In the genomic region with DNA sequence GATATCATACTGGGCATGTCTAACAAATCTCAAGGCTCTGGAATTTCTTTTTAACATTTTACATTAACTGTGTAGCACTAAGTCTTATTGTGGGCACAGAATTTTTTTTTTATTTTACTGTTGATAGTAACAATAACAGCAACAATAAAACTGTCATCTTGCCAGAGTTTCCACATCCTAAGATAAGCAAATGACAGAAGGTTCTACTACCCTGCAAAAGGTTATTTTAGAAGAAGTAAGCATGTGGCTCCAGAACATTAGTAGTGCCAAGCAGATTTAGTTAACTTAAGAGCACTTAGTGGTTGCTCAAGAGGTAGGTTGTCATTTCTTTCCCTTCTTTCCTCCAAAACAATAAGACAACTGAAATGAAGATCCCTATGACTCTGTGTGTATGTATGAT, we compare ENCODE assay signal across 1 cellular context.
TF ChIP-seq lines count a peak whose summit lies in the region.

No MANE protein-coding gene starts in this region.

TF ChIP-seq in WTC11, 78 proteins besides CTCF, POLR2A, EP300 and RAD21 (continued from another document):
- TF ChIP-seq, protein P1, sequence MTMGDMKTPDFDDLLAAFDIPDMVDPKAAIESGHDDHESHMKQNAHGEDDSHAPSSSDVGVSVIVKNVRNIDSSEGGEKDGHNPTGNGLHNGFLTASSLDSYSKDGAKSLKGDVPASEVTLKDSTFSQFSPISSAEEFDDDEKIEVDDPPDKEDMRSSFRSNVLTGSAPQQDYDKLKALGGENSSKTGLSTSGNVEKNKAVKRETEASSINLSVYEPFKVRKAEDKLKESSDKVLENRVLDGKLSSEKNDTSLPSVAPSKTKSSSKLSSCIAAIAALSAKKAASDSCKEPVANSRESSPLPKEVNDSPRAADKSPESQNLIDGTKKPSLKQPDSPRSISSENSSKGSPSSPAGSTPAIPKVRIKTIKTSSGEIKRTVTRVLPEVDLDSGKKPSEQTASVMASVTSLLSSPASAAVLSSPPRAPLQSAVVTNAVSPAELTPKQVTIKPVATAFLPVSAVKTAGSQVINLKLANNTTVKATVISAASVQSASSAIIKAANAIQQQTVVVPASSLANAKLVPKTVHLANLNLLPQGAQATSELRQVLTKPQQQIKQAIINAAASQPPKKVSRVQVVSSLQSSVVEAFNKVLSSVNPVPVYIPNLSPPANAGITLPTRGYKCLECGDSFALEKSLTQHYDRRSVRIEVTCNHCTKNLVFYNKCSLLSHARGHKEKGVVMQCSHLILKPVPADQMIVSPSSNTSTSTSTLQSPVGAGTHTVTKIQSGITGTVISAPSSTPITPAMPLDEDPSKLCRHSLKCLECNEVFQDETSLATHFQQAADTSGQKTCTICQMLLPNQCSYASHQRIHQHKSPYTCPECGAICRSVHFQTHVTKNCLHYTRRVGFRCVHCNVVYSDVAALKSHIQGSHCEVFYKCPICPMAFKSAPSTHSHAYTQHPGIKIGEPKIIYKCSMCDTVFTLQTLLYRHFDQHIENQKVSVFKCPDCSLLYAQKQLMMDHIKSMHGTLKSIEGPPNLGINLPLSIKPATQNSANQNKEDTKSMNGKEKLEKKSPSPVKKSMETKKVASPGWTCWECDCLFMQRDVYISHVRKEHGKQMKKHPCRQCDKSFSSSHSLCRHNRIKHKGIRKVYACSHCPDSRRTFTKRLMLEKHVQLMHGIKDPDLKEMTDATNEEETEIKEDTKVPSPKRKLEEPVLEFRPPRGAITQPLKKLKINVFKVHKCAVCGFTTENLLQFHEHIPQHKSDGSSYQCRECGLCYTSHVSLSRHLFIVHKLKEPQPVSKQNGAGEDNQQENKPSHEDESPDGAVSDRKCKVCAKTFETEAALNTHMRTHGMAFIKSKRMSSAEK (CRISPR knock-in tag; IDR thresholded peaks at IDR 0.05; ENCODE audit: borderline replicate concordance): no peak
- TF ChIP-seq, protein P2, sequence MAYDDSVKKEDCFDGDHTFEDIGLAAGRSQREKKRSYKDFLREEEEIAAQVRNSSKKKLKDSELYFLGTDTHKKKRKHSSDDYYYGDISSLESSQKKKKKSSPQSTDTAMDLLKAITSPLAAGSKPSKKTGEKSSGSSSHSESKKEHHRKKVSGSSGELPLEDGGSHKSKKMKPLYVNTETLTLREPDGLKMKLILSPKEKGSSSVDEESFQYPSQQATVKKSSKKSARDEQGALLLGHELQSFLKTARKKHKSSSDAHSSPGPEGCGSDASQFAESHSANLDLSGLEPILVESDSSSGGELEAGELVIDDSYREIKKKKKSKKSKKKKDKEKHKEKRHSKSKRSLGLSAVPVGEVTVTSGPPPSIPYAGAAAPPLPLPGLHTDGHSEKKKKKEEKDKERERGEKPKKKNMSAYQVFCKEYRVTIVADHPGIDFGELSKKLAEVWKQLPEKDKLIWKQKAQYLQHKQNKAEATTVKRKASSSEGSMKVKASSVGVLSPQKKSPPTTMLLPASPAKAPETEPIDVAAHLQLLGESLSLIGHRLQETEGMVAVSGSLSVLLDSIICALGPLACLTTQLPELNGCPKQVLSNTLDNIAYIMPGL (CRISPR knock-in tag; IDR thresholded peaks at IDR 0.05): no peak
- TF ChIP-seq, protein P3, sequence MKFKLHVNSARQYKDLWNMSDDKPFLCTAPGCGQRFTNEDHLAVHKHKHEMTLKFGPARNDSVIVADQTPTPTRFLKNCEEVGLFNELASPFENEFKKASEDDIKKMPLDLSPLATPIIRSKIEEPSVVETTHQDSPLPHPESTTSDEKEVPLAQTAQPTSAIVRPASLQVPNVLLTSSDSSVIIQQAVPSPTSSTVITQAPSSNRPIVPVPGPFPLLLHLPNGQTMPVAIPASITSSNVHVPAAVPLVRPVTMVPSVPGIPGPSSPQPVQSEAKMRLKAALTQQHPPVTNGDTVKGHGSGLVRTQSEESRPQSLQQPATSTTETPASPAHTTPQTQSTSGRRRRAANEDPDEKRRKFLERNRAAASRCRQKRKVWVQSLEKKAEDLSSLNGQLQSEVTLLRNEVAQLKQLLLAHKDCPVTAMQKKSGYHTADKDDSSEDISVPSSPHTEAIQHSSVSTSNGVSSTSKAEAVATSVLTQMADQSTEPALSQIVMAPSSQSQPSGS (CRISPR knock-in tag; IDR thresholded peaks at IDR 0.05; ENCODE audit: borderline replicate concordance, low read depth): no peak
- TF ChIP-seq, protein P4, sequence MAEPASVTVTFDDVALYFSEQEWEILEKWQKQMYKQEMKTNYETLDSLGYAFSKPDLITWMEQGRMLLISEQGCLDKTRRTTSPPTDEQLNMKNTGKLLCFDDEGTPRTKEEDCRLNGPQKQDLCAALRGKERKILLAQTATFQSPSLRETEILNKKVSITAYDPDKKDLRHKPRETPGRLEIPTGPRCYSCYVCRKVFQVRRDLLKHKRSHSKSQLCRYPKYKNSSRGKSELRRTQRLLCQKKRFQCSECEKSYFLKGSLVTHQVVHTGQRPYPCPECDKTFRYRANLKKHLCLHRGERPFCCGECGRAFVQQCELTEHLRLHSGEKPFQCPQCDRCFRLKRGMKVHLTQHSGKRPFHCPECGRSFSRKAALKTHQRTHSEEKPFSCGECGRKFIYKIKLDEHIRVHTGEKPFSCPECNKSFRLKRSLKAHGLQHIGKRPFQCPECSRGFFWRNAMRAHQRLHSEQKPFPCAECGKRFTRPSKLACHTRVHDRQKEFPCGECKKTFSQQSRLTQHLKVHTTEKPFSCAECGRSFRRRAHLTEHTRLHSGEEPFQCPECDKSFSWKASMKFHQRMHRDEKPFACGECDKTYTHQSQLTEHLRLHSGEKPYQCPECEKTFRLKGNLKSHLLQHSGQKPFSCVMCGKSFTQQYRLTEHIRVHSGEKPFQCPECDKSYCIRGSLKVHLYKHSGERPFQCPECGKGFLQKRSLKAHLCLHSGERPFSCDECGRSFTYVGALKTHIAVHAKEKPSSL (CRISPR knock-in tag; conservative IDR thresholded peaks at IDR 0.05): no peak
- TF ChIP-seq, protein P5, sequence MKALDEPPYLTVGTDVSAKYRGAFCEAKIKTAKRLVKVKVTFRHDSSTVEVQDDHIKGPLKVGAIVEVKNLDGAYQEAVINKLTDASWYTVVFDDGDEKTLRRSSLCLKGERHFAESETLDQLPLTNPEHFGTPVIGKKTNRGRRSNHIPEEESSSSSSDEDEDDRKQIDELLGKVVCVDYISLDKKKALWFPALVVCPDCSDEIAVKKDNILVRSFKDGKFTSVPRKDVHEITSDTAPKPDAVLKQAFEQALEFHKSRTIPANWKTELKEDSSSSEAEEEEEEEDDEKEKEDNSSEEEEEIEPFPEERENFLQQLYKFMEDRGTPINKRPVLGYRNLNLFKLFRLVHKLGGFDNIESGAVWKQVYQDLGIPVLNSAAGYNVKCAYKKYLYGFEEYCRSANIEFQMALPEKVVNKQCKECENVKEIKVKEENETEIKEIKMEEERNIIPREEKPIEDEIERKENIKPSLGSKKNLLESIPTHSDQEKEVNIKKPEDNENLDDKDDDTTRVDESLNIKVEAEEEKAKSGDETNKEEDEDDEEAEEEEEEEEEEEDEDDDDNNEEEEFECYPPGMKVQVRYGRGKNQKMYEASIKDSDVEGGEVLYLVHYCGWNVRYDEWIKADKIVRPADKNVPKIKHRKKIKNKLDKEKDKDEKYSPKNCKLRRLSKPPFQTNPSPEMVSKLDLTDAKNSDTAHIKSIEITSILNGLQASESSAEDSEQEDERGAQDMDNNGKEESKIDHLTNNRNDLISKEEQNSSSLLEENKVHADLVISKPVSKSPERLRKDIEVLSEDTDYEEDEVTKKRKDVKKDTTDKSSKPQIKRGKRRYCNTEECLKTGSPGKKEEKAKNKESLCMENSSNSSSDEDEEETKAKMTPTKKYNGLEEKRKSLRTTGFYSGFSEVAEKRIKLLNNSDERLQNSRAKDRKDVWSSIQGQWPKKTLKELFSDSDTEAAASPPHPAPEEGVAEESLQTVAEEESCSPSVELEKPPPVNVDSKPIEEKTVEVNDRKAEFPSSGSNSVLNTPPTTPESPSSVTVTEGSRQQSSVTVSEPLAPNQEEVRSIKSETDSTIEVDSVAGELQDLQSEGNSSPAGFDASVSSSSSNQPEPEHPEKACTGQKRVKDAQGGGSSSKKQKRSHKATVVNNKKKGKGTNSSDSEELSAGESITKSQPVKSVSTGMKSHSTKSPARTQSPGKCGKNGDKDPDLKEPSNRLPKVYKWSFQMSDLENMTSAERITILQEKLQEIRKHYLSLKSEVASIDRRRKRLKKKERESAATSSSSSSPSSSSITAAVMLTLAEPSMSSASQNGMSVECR (CRISPR knock-in tag; IDR thresholded peaks at IDR 0.05; ENCODE audit: borderline replicate concordance): no peak
